ENCODE assay signal across 19 cellular contexts in the genomic region with DNA sequence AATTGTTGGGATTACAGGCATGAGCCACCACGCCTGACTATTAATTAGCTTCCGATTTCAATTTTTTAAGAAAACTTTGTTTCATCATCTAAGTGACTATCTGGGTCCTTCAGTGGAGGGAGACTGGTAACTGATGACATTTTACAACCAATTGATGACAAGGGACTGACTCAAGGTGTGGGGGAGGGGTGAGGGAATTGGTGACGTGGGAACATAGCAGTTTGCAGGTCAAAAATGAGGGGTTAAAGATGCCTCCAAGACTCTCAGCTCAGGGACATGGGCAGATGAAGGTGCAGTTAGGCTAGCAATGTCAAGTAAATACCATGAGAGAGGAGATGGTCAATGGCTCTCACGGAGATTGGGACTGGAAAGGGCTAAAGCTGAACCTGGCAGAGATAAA. TPM values are rescaled to one million over a fixed set of nuclear protein-coding genes. Genes with fewer than 3 reads are reported as not detected.
A peak's percentile ranks its signal among the peaks of the same experiment; 100 is the strongest.
DNase-seq lines count a peak whose midpoint lies in the region; ATAC-seq and TF ChIP-seq lines count a peak whose summit lies in the region.
"Had no signal": no experiment of that assay in that cellular context is flagged by ENCODE, and none has a peak within 500 bp of the region (broad histone marks: within the 10 kb centered on the region; RNA-seq: fewer than 3 reads in every experiment).

No MANE protein-coding gene starts in this region.

- no peaks in the 10 kb centered on the region for H3K4me1 ChIP-seq in trophoblast cell (ENCODE audit: control insufficient read depth in 1 of 2, insufficient read depth in 2 of 2, low read length in 2 of 2)

- ATAC-seq in activated CD8-positive, alpha-beta T cell treated with anti-CD3 and anti-CD28 coated beads for 36 hours, result no peak
- ATAC-seq in naive B cell (ENCODE audit: low read depth in 2 of 2), result no peak
- ATAC-seq in HG03354 (IDR thresholded peaks at IDR 0.05; ENCODE audit: poor library complexity, severe bottlenecking, unreplicated experiment), result no peak
- ATAC-seq: left cardiac atrium had no signal

- no peak overlapping the region for H3K18ac ChIP-seq in trophoblast cell (ENCODE audit: low read length)

- H3K14ac ChIP-seq in trophoblast cell (ENCODE audit: low read length), result no peak overlapping the region

- no peak overlapping the region for H4K12ac ChIP-seq in trophoblast cell (ENCODE audit: low read depth, low read length)

- POLR2A ChIA-PET in activated CD8-positive, alpha-beta T cell treated with anti-CD3 and anti-CD28 coated beads for 36 hours (lab: Charles Lee), result interaction anchor here (0.6 to 2.7 kb wide), 2 partner anchors 75 to 103 kb away, joined by 3 to 18 read pairs; a partner anchor contains a TSS

- no peak overlapping the region for H3K9ac ChIP-seq in trophoblast cell (ENCODE audit: low read length)
- H3K9ac ChIP-seq: SK-N-SH had no signal

- no peak overlapping the region for H3K4me3 ChIP-seq in trophoblast cell (ENCODE audit: low read depth, low read length)
- H3K4me3 ChIP-seq: HAP-1, MG63, spleen had no signal

- H3K9me3 ChIP-seq in trophoblast cell (ENCODE audit: insufficient read depth, low read depth, low read length), result no peaks in the 10 kb centered on the region
- H3K9me3 ChIP-seq: HAP-1, MG63, neutrophil, SK-N-SH, spleen had no signal

- peaks cover 68% of the 10 kb centered on the region for H3K4me1 Mint-ChIP-seq in activated CD8-positive, alpha-beta T cell treated with anti-CD3 and anti-CD28 coated beads for 36 hours (ENCODE audit: low read depth)
- peaks cover 0 to 31% (median 15%) of the 10 kb centered on the region in 3 donors for H3K4me1 Mint-ChIP-seq in naive B cell

- H3K23ac ChIP-seq in trophoblast cell (ENCODE audit: low read length), result no peak overlapping the region

- H2AK5ac ChIP-seq in trophoblast cell (ENCODE audit: low read length), result no peak overlapping the region

- no peaks in the 10 kb centered on the region for H3K79me1 ChIP-seq in trophoblast cell (ENCODE audit: low read length)

- no peaks in the 10 kb centered on the region for H3K36me3 ChIP-seq in trophoblast cell (ENCODE audit: control insufficient read depth in 1 of 2, insufficient read depth in 2 of 2, low read length in 2 of 2)
- H3K36me3 ChIP-seq: HAP-1, MG63, neutrophil, spleen had no signal

- no peak overlapping the region for H4K91ac ChIP-seq in trophoblast cell (ENCODE audit: low read depth, low read length)

- H3K36me3 Mint-ChIP-seq in activated CD8-positive, alpha-beta T cell treated with anti-CD3 and anti-CD28 coated beads for 36 hours (ENCODE audit: low read depth), result peaks cover 12% of the 10 kb centered on the region
- H3K36me3 Mint-ChIP-seq in naive B cell, result peaks cover 0 to 7% of the 10 kb centered on the region in 2 donors

- H3K27me3 Mint-ChIP-seq in activated CD8-positive, alpha-beta T cell treated with anti-CD3 and anti-CD28 coated beads for 36 hours, result no peaks in the 10 kb centered on the region
- no peaks in the 10 kb centered on the region for H3K27me3 Mint-ChIP-seq in naive B cell

- no peak overlapping the region for H2BK12ac ChIP-seq in trophoblast cell (ENCODE audit: low read length)

- no peak for TF ChIP-seq CTCF in activated CD8-positive, alpha-beta T cell treated with anti-CD3 and anti-CD28 coated beads for 36 hours (IDR thresholded peaks at IDR 0.05)

- H3K79me2 ChIP-seq in trophoblast cell (ENCODE audit: control insufficient read depth, insufficient read depth, low read length, poor library complexity), result no peaks in the 10 kb centered on the region

- H2BK5ac ChIP-seq in trophoblast cell (ENCODE audit: low read depth, low read length, poor library complexity), result no peak overlapping the region

- WGBS in trophoblast cell (ENCODE audit: extremely low coverage, insufficient coverage, insufficient read length), result no CpG with 5 or more reads among the region's 4 CpGs

- intact Hi-C loops in activated CD8-positive, alpha-beta T cell treated with anti-CD3 and anti-CD28 coated beads for 36 hours (cut with micrococcal nuclease), result loop anchor here (5.0 kb wide), 1 partner anchor 37 kb away; no protein-coding TSS in a partner anchor

- peak overlapping the region; percentile 88 for H3K27ac Mint-ChIP-seq in activated CD8-positive, alpha-beta T cell treated with anti-CD3 and anti-CD28 coated beads for 36 hours
- H3K27ac Mint-ChIP-seq in naive B cell, result peak overlapping the region in 5 of 6 donors; percentile 41 to 95 (median 76)

- H3K4ac ChIP-seq in trophoblast cell (ENCODE audit: low read depth, low read length), result no peak overlapping the region

- CTCF ChIA-PET in activated CD8-positive, alpha-beta T cell treated with anti-CD3 and anti-CD28 coated beads for 36 hours (lab: Charles Lee), result interaction anchor here (0.7 to 2.6 kb wide), 2 partner anchors 32 to 104 kb away, joined by 3 to 11 read pairs; no protein-coding TSS in a partner anchor

- no peak overlapping the region for H3K4me2 ChIP-seq in trophoblast cell (ENCODE audit: low read length)
- H3K4me2 ChIP-seq: SK-N-SH had no signal

- no peak overlapping the region for H3K4me3 Mint-ChIP-seq in activated CD8-positive, alpha-beta T cell treated with anti-CD3 and anti-CD28 coated beads for 36 hours
- peak overlapping the region in 1 of 8 donors; percentile 66 for H3K4me3 Mint-ChIP-seq in naive B cell

- H4K8ac ChIP-seq in trophoblast cell (ENCODE audit: low read depth, low read length), result no peak overlapping the region

- peak; percentile 43 for DNase-seq in stimulated activated CD4-positive, alpha-beta T cell treated with anti-CD3 and anti-CD28 coated beads, Interleukin-15, amount 100 ng/mL, for 24 hours
- DNase-seq in stimulated activated CD4-positive, alpha-beta T cell treated with anti-CD3 and anti-CD28 coated beads, Interleukin-4, amount 100 ng/mL, for 24 hours, result no peak
- peak; percentile 41 for DNase-seq in activated CD8-positive, alpha-beta T cell treated with anti-CD3 and anti-CD28 coated beads for 36 hours
- DNase-seq in naive B cell, result no peak
- no peak for DNase-seq in DMS114 treated with DMSO at 0.1 percent for 48 hours (lab: John Stamatoyannopoulos, UW; ENCODE audit: unreplicated experiment)
- no peak for DNase-seq in trophoblast cell
- DNase-seq: Calu3, dermis blood vessel endothelial cell, left cardiac atrium, MG63, NCI-H1694, NCI-H345, SK-N-SH, spleen had no signal

- H2BK120ac ChIP-seq in trophoblast cell (ENCODE audit: insufficient read depth, low read length, poor library complexity), result no peak overlapping the region

- H3K27ac ChIP-seq in trophoblast cell (ENCODE audit: low read depth, low read length), result no peak overlapping the region

- H3K9me3 Mint-ChIP-seq in activated CD8-positive, alpha-beta T cell treated with anti-CD3 and anti-CD28 coated beads for 36 hours, result peaks cover 6% of the 10 kb centered on the region
- H3K9me3 Mint-ChIP-seq in naive B cell, result peaks cover 0 to 13% (median 4%) of the 10 kb centered on the region in 7 donors
- H3K9me3 Mint-ChIP-seq: IgD-negative memory B cell had no signal

- H2AFZ ChIP-seq in trophoblast cell (ENCODE audit: insufficient read depth, low read length, poor library complexity), result no peak overlapping the region

- no peaks in the 10 kb centered on the region for H3K27me3 ChIP-seq in trophoblast cell (ENCODE audit: insufficient read depth, low read length)
- H3K27me3 ChIP-seq: MG63, neutrophil had no signal

RNA-seq across cellular contexts. Expression of a gene that starts 5.7 kb away (rescaled TPM):
- total RNA-seq in activated CD8-positive, alpha-beta T cell treated with anti-CD3 and anti-CD28 coated beads for 36 hours, result not detected
- polyA plus RNA-seq in naive B cell (ENCODE audit: low read depth in 6 of 6), result not detected
- polyA plus RNA-seq in trophoblast cell (2013), result not detected in 2 replicates
- total RNA-seq: Calu3, dermis blood vessel endothelial cell, epithelial cell of proximal tubule, left cardiac atrium had no signal
- polyA plus RNA-seq: IgD-negative memory B cell had no signal

Comparison
In these comparisons a context has a peak if more than half of its experiments do, and no peak if none do; other contexts are left out.
1. DNase-seq: peak in stimulated activated CD4-positive, alpha-beta T cell treated with anti-CD3 and anti-CD28 coated beads, Interleukin-15, amount 100 ng/mL, for 24 hours (single experiment) and activated CD8-positive, alpha-beta T cell treated with anti-CD3 and anti-CD28 coated beads for 36 hours (single experiment); none in stimulated activated CD4-positive, alpha-beta T cell treated with anti-CD3 and anti-CD28 coated beads, Interleukin-4, amount 100 ng/mL, for 24 hours (single experiment), naive B cell (single experiment), DMS114 treated with DMSO at 0.1 percent for 48 hours (single experiment) and trophoblast cell (0 of 2).